ENCODE assay signal across 2 cellular contexts in the genomic region with DNA sequence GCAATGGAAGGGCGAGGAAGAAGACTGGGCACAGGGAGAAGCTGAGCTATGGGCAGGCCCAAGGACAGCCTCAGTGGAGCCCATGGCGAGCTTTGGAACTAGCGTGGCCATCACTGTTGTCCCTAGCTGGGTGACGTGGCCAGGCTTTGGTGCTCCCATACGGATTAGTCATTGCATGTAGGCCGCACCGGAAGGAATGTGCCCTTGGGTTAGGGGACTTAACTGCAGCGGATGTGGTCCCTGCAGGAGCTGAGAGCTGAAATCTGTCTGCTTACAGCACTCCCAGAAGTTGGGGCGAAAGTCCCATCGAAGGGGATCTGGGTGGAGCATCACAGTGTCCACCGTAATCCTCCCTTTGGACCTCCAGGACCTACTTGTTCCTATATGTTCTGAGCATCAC.
TF ChIP-seq lines count a peak whose summit lies in the region.

No MANE protein-coding gene starts in this region.

TF ChIP-seq in SK-N-SH, 30 proteins besides CTCF, POLR2A, EP300 and RAD21 (continued from another document):
- TF ChIP-seq POLR2AphosphoS5 (IDR thresholded peaks at IDR 0.05; ENCODE audit: low read depth, low read length): no peak
- no peak for TF ChIP-seq FOSL2 (IDR thresholded peaks at IDR 0.05; ENCODE audit: borderline replicate concordance, low read depth)
- TF ChIP-seq REST (IDR thresholded peaks at IDR 0.05; ENCODE audit: low read depth, low read length): no peak
- TF ChIP-seq MXI1 (IDR thresholded peaks at IDR 0.05; ENCODE audit: low read depth, low read length): no peak
- no peak for TF ChIP-seq ELF1 (IDR thresholded peaks at IDR 0.05)
- TF ChIP-seq RXRA (IDR thresholded peaks at IDR 0.05; ENCODE audit: borderline replicate concordance, low read depth): no peak
- no peak for TF ChIP-seq USF2 (IDR thresholded peaks at IDR 0.05; ENCODE audit: borderline replicate concordance, low read depth, low read length)

TF ChIP-seq in SK-N-SH treated with all-trans-retinoic acid at 6 μM for 48 hours, 23 proteins besides CTCF, POLR2A, EP300 and RAD21 (continued from another document):
- TF ChIP-seq ARNTL (CRISPR knock-in tag; IDR thresholded peaks at IDR 0.05; ENCODE audit: borderline replicate concordance, low read depth) (no peak), CSDC2 (CRISPR knock-in tag; IDR thresholded peaks at IDR 0.05) (no peak), ZNF70 (CRISPR knock-in tag; IDR thresholded peaks at IDR 0.05) (no peak), BACH2 (CRISPR knock-in tag; IDR thresholded peaks at IDR 0.05; ENCODE audit: borderline replicate concordance) (no peak)
- TF ChIP-seq, protein P1, sequence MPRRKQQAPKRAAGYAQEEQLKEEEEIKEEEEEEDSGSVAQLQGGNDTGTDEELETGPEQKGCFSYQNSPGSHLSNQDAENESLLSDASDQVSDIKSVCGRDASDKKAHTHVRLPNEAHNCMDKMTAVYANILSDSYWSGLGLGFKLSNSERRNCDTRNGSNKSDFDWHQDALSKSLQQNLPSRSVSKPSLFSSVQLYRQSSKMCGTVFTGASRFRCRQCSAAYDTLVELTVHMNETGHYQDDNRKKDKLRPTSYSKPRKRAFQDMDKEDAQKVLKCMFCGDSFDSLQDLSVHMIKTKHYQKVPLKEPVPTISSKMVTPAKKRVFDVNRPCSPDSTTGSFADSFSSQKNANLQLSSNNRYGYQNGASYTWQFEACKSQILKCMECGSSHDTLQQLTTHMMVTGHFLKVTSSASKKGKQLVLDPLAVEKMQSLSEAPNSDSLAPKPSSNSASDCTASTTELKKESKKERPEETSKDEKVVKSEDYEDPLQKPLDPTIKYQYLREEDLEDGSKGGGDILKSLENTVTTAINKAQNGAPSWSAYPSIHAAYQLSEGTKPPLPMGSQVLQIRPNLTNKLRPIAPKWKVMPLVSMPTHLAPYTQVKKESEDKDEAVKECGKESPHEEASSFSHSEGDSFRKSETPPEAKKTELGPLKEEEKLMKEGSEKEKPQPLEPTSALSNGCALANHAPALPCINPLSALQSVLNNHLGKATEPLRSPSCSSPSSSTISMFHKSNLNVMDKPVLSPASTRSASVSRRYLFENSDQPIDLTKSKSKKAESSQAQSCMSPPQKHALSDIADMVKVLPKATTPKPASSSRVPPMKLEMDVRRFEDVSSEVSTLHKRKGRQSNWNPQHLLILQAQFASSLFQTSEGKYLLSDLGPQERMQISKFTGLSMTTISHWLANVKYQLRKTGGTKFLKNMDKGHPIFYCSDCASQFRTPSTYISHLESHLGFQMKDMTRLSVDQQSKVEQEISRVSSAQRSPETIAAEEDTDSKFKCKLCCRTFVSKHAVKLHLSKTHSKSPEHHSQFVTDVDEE (CRISPR knock-in tag; IDR thresholded peaks at IDR 0.05): no peak
TF ChIP-seq in SK-N-SH treated with all-trans-retinoic acid at 6 μM for 48 hours: peak in this region for 0.
